8 cellular contexts compared by ENCODE assay signal in the genomic region with DNA sequence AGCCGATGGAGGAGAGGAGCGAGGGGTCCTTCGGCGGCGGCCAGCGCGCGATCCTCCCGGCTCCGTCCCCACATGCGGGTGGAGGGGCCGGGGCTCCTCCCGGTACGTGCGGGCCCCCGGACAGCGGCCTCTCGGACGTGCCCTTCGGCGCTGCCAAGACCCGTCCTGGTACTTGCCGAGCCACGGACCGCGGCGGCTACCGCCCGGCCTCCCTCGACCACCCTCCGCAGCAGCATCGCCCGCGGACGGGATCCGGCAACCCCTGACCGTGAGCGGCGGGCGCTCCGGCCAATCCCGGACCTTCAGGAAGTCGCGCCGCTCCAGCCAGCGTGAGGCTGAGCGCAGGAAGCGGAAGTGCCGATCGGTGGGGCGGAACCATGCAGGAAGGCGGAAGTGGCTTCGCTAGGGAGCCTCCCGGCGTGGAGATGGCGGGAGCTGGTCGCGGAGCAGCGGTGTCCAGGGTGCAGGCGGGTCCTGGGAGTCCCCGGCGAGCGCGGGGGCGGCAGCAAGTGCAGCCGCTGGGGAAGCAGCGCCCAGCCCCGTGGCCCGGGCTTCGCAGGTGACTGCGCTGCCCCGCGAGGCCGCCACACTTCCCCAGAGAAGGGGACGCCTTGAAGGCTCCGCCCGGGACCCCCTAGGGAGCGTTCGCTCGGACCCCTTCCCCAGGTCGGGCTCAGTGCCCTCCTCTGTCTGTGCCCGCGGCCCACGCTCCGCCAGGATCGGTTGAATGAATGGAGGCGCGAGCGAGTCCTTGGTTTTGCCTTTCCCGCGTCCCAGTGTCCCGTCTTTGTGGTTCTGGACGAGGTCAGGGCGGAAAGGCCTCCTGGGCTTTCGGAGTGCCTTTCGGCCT. TPM values are rescaled to one million over a fixed set of nuclear protein-coding genes. Genes with fewer than 3 reads are reported as not detected.
DNase-seq lines count a peak whose midpoint lies in the region; ATAC-seq and TF ChIP-seq lines count a peak whose summit lies in the region.

A gene with protein sequence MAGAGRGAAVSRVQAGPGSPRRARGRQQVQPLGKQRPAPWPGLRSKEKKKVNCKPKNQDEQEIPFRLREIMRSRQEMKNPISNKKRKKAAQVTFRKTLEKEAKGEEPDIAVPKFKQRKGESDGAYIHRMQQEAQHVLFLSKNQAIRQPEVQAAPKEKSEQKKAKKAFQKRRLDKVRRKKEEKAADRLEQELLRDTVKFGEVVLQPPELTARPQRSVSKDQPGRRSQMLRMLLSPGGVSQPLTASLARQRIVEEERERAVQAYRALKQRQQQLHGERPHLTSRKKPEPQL (plus strand): TSS at position 396 of the 850 bp plus-strand sequence. CDS start 30 bp downstream, at position 426.
TSS of gene OXLD1 (minus strand) at position 264 of the 850 bp plus-strand sequence. CDS start at position 236, 28 bp downstream.

- H3K9me3 Mint-ChIP-seq in activated T-cell treated with anti-CD3 and anti-CD28 coated beads, Interleukin-2, amount 50 U/mL, for 4 hours: no peaks in the 10 kb centered on the region

- H3K9me3 ChIP-seq in Panc1 (ENCODE audit: control insufficient read depth, insufficient read depth, low read depth, low read length) (no peaks in the 10 kb centered on the region), esophagus muscularis mucosa (no peaks in the 10 kb centered on the region), muscle layer of duodenum (ENCODE audit: control insufficient read depth in 1 of 2, low read length in 2 of 2) (no peaks in the 10 kb centered on the region)

- peaks cover 22% of the 10 kb centered on the region for H3K36me3 Mint-ChIP-seq in activated T-cell treated with anti-CD3 and anti-CD28 coated beads, Interleukin-2, amount 50 U/mL, for 4 hours (ENCODE audit: insufficient read depth)

- H3K36me3 ChIP-seq in KMS-11 (ENCODE audit: insufficient read depth) (peaks cover 5% of the 10 kb centered on the region; the same call in 1 of the 2 replicates), Panc1 (ENCODE audit: control insufficient read depth, insufficient read depth, low read length) (no peaks in the 10 kb centered on the region; the same call in 1 of the 2 replicates), esophagus muscularis mucosa (peaks cover 1 to 53% (median 37%) of the 10 kb centered on the region in 4 donors), muscle layer of duodenum (ENCODE audit: control insufficient read depth in 1 of 2, insufficient read depth in 2 of 2, low read length in 2 of 2) (peaks cover 4 to 21% of the 10 kb centered on the region in 2 donors)

- peak within 1 kb of the TSS; percentile 87 for H3K9ac ChIP-seq in KMS-11

- H3K27me3 ChIP-seq in KMS-11 (ENCODE audit: insufficient read depth, low read depth): no peaks in the 10 kb centered on the region
- H3K27me3 ChIP-seq in Panc1 (ENCODE audit: control insufficient read depth, insufficient read depth, low read length): no peaks in the 10 kb centered on the region
- H3K27me3 ChIP-seq in esophagus muscularis mucosa: no peaks in the 10 kb centered on the region
- H3K27me3 ChIP-seq in muscle layer of duodenum (ENCODE audit: low read depth, low read length): no peaks in the 10 kb centered on the region

- intact Hi-C loops in Panc1 (cut with micrococcal nuclease; ENCODE audit: unreplicated experiment): loop anchor here (5.0 kb wide), 1 partner anchor 34 kb away; no protein-coding TSS in a partner anchor
- intact Hi-C loops in esophagus muscularis mucosa (cut with DNase I): loop anchor here (2.0 kb wide), 1 partner anchor 30 kb away; the partner anchor contains the start of genes NPLOC4 and TSPAN10

- TF ChIP-seq CTCF in KMS-11 (conservative IDR thresholded peaks at IDR 0.05; ENCODE audit: low read depth, low read length): no peak
- no peak for TF ChIP-seq CTCF in Panc1 (IDR thresholded peaks at IDR 0.05)
- no peak for TF ChIP-seq CTCF in esophagus muscularis mucosa (IDR thresholded peaks at IDR 0.05)

- in situ Hi-C loops in Panc1 (cut with HindIII; ENCODE audit: low pct_unique_long_range_greater_than_20kb, low sequenced_read_pairs): no loop called here

- peaks cover 42% of the 10 kb centered on the region for H3K79me2 ChIP-seq in KMS-11 (ENCODE audit: insufficient read depth, low read depth)

- H3K27me3 Mint-ChIP-seq in activated T-cell treated with anti-CD3 and anti-CD28 coated beads, Interleukin-2, amount 50 U/mL, for 4 hours (ENCODE audit: low read depth): no peaks in the 10 kb centered on the region

- TF ChIP-seq EP300 in esophagus muscularis mucosa (IDR thresholded peaks at IDR 0.05): no peak

- POLR2A ChIA-PET in Panc1 (lab: Charles Lee): interaction anchor here (1.1 kb wide), 1 partner anchor 17 kb away, joined by 3 read pairs; the partner anchor contains the start of genes ARL16 and HGS

- peak within 1 kb of the TSS; percentile 92 for H3K4me3 Mint-ChIP-seq in activated T-cell treated with anti-CD3 and anti-CD28 coated beads, Interleukin-2, amount 50 U/mL, for 4 hours

- peak within 1 kb of the TSS; percentile 97 for H3K4me2 ChIP-seq in KMS-11

- TF ChIP-seq POLR2A in esophagus muscularis mucosa (IDR thresholded peaks at IDR 0.05; ENCODE audit: low read depth): peak; percentile 55

- DNase-seq in DMS79 (lab: John Stamatoyannopoulos, UW) (peak; percentile 50), Panc1 (ENCODE audit: low read depth, low spot score) (peak; percentile 60), esophagus muscularis mucosa (ENCODE audit: extremely low spot score) (peak; percentile 98)
- DNase-seq in activated T-cell treated with anti-CD3 and anti-CD28 coated beads, Interleukin-2, amount 50 U/mL, for 4 hours: peak; percentile 88
- DNase-seq in stimulated activated CD8-positive, alpha-beta memory T cell treated with anti-CD3 and anti-CD28 coated beads, Interleukin-7, amount 100 ng/mL, for 24 hours (ENCODE audit: low read depth): peak; percentile 86

- ATAC-seq in GM21737 (IDR thresholded peaks at IDR 0.05; ENCODE audit: unreplicated experiment) (peak; percentile 79), Panc1 (peak; percentile 98)
- peak; percentile 94 to 97 for ATAC-seq in activated T-cell treated with anti-CD3 and anti-CD28 coated beads, Interleukin-2, amount 50 U/mL, for 4 hours

- H2AFZ ChIP-seq in KMS-11 (ENCODE audit: low read depth): peak within 1 kb of the TSS; percentile 61

- BruUV-seq in Panc1 (replicated peaks; lab: Mats Ljungman, UMichigan): no TSS peak

- CTCF ChIA-PET in Panc1 (lab: Charles Lee): no interaction called here

- H3K4me3 ChIP-seq in KMS-11 (IDR thresholded peaks at IDR 0.05; ENCODE audit: insufficient read depth, low read depth, low read length): no peak within 1 kb of the TSS
- H3K4me3 ChIP-seq in Panc1 (ENCODE audit: low read depth in 2 of 2, low read length in 2 of 2): peak within 1 kb of the TSS; percentile 86 to 88
- H3K4me3 ChIP-seq in esophagus muscularis mucosa: peak within 1 kb of the TSS; percentile 90 to 100 (median 96)
- peak within 1 kb of the TSS; percentile 95 to 99 for H3K4me3 ChIP-seq in muscle layer of duodenum (ENCODE audit: low read depth in 1 of 2, low read length in 2 of 2)

- H3K4me1 ChIP-seq in KMS-11 (ENCODE audit: low read depth, poor library complexity, severe bottlenecking): peaks cover 24% of the 10 kb centered on the region
- H3K4me1 ChIP-seq in Panc1 (ENCODE audit: control insufficient read depth, insufficient read depth, low read length): peaks cover 21% of the 10 kb centered on the region
- H3K4me1 ChIP-seq in esophagus muscularis mucosa: peaks cover 21 to 35% (median 30%) of the 10 kb centered on the region in 4 donors
- peaks cover 6 to 20% of the 10 kb centered on the region in 2 donors for H3K4me1 ChIP-seq in muscle layer of duodenum (ENCODE audit: control insufficient read depth in 1 of 2, insufficient read depth in 2 of 2, low read length in 2 of 2)

- H3K4me1 Mint-ChIP-seq in activated T-cell treated with anti-CD3 and anti-CD28 coated beads, Interleukin-2, amount 50 U/mL, for 4 hours (ENCODE audit: low read depth): peaks cover 35% of the 10 kb centered on the region

- H3K27ac ChIP-seq in KMS-11 (peak within 1 kb of the TSS; percentile 73), Panc1 (ENCODE audit: low read length) (peak within 1 kb of the TSS; percentile 99), esophagus muscularis mucosa (replicated peaks in 1 of 4) (peak within 1 kb of the TSS; percentile 79 to 93 (median 88)), muscle layer of duodenum (ENCODE audit: low read length) (peak within 1 kb of the TSS; percentile 87)

- under 1% methylated on average over 42 of the region's 96 CpGs for WGBS in esophagus muscularis mucosa

- no peaks in the 10 kb centered on the region for H4K20me1 ChIP-seq in KMS-11 (ENCODE audit: insufficient read depth)

RNA-seq across cellular contexts. Expression of the first gene that starts in this region (rescaled TPM):
- total RNA-seq in Panc1 (2021; ENCODE audit: unreplicated experiment) (74.6 TPM), esophagus muscularis mucosa (10 to 100 TPM in 3 of 4 donors, 1 to 10 TPM in 1; 8.9 to 14.1 (median 12.6) TPM)
- polyA plus RNA-seq in Panc1 (2012; ENCODE audit: insufficient read length): 88.5 TPM
- 10 to 100 TPM; 82.9 to 91.9 (median 84.9) TPM for total RNA-seq in activated T-cell treated with anti-CD3 and anti-CD28 coated beads, Interleukin-2, amount 50 U/mL, for 4 hours

RNA-seq across cellular contexts. Expression of gene OXLD1, which starts in this region (rescaled TPM):
- total RNA-seq in Panc1 (2021; ENCODE audit: unreplicated experiment): 42.8 TPM
- 49.4 TPM for polyA plus RNA-seq in Panc1 (2012; ENCODE audit: insufficient read length)
- 10 to 100 TPM; 35.0 to 41.1 (median 35.3) TPM for total RNA-seq in activated T-cell treated with anti-CD3 and anti-CD28 coated beads, Interleukin-2, amount 50 U/mL, for 4 hours
- 10 to 100 TPM; 24.5 to 40.5 (median 31.1) TPM for total RNA-seq in esophagus muscularis mucosa
